17 cellular contexts compared by ENCODE assay signal in genomic region chr17:50088952-50089825, GRCh38. TPM values are rescaled to one million over a fixed set of nuclear protein-coding genes. Genes with fewer than 3 reads are reported as not detected.
"Had no signal": no experiment of that assay in that cellular context is flagged by ENCODE, and none has a peak within 500 bp of the region (broad histone marks: within the 10 kb centered on the region; RNA-seq: fewer than 3 reads in every experiment).

No MANE protein-coding gene starts in this region.

- H3K4me1 ChIP-seq: right lobe of liver had no signal

- H3K27me3 ChIP-seq: dorsolateral prefrontal cortex, heart left ventricle, ovary, right lobe of liver, suprapubic skin, thyroid gland had no signal

- H3K4me3 Mint-ChIP-seq: naive thymus-derived CD4-positive, alpha-beta T cell; nephron progenitor cell; type B pancreatic cell had no signal

- H3K36me3 ChIP-seq: ovary, right lobe of liver had no signal

- H3K27me3 Mint-ChIP-seq: naive thymus-derived CD4-positive, alpha-beta T cell; type B pancreatic cell had no signal

- H3K4me3 ChIP-seq: dorsolateral prefrontal cortex, heart left ventricle, ovary, right lobe of liver, suprapubic skin, thyroid gland had no signal

- H3K36me3 Mint-ChIP-seq: naive thymus-derived CD4-positive, alpha-beta T cell; type B pancreatic cell had no signal

- ATAC-seq: left colon; left ventricle myocardium superior; naive thymus-derived CD4-positive, alpha-beta T cell had no signal

- H3K27ac ChIP-seq: heart left ventricle, ovary, right lobe of liver, suprapubic skin, thyroid gland had no signal

- H3K9me3 Mint-ChIP-seq: nephron progenitor cell, type B pancreatic cell had no signal

- H3K27ac Mint-ChIP-seq: nephron progenitor cell, progenitor cell of endocrine pancreas, type B pancreatic cell had no signal

- DNase-seq: cortex of kidney; dorsolateral prefrontal cortex; effector CD8-positive, alpha-beta T cell; foreskin melanocyte; hippocampal formation; left colon; left ventricle myocardium superior; naive thymus-derived CD4-positive, alpha-beta T cell; nephron progenitor cell; ovary; stimulated activated naive CD4-positive, alpha-beta T cell treated with Interleukin-2 at 50 U/mL for 16 hours; thyroid gland had no signal

- H3K9me3 ChIP-seq: heart left ventricle, ovary, right lobe of liver, suprapubic skin, thyroid gland had no signal

RNA-seq across cellular contexts. Expression of gene SAMD14, which starts 40.8 kb away (rescaled TPM):
- polyA plus RNA-seq: naive thymus-derived CD4-positive, alpha-beta T cell had no signal
